Comparison of ENCODE assay signal across 1 cellular context in genomic region chr22:19868333-19868732, GRCh38.
TF ChIP-seq lines count a peak whose summit lies in the region.

No MANE protein-coding gene starts in this region.

TF ChIP-seq in HepG2, 621 proteins besides CTCF, POLR2A, EP300 and RAD21:
- peak; percentile 73; the same call in 1 of the 2 replicates for TF ChIP-seq ZKSCAN1 (IDR thresholded peaks at IDR 0.05; ENCODE audit: low read length)
- no peak for TF ChIP-seq PAX8 (CRISPR knock-in tag; IDR thresholded peaks at IDR 0.05; ENCODE audit: borderline replicate concordance)
TF ChIP-seq in HepG2: peak in this region for 1.
